11 cellular contexts compared by ENCODE assay signal in the genomic region with DNA sequence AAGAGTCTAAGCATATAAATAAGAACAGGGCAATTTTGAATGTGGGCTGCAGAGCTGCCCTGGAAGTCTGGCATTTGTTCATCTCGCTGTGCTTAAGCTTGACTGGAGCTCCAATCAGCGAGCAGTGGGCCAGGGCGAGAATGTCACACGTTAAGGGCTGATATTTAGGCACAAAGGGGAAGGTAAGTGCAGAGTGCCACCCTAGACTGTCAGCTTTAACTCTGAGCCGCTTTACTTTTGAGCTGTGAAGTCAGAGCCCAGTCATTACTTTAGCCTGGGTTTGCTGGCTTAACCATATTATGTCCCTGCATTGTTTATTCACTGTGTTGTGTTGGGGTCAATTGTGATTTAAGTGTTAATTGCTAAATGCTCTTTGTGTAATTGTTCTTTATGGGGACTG.
"Had no signal": no experiment of that assay in that cellular context is flagged by ENCODE, and none has a peak within 500 bp of the region (broad histone marks: within the 10 kb centered on the region; RNA-seq: fewer than 3 reads in every experiment).

No MANE protein-coding gene starts in this region.

- H3K36me3 ChIP-seq: brain microvascular endothelial cell, heart left ventricle, left lung, pancreas had no signal

- H3K27me3 ChIP-seq: brain microvascular endothelial cell, heart left ventricle, left lung, pancreas had no signal

- H3K4me3 Mint-ChIP-seq: activated naive CD4-positive, alpha-beta T cell treated with anti-CD3 and anti-CD28 coated beads, Interleukin-2, amount 50 U/mL, for 24 hours; natural killer cell; stimulated activated naive CD8-positive, alpha-beta T cell treated with anti-CD3 and anti-CD28 coated beads, Interleukin-15, Interleukin-2, amounts not matched to agents 100 ng/mL and 50 ng/mL, for 24 hours had no signal

- H3K9me3 ChIP-seq: pancreas had no signal

- H3K4me1 ChIP-seq: pancreas had no signal

- H3K4me3 ChIP-seq: heart left ventricle, left lung, pancreas had no signal

- DNase-seq: brain microvascular endothelial cell; cerebellar nuclear complex; foreskin melanocyte; heart left ventricle; left lung; natural killer cell; pancreas; stimulated activated CD4-positive, alpha-beta T cell treated with anti-CD3 and anti-CD28 coated beads, Interleukin-4, amount 100 ng/mL, for 1 hour had no signal

- H3K27ac Mint-ChIP-seq: activated naive CD4-positive, alpha-beta T cell treated with anti-CD3 and anti-CD28 coated beads, Interleukin-2, amount 50 U/mL, for 24 hours; natural killer cell; stimulated activated naive CD8-positive, alpha-beta T cell treated with anti-CD3 and anti-CD28 coated beads, Interleukin-15, Interleukin-2, amounts not matched to agents 100 ng/mL and 50 ng/mL, for 24 hours had no signal

- H3K36me3 Mint-ChIP-seq: natural killer cell had no signal

- ATAC-seq: activated CD4-positive, CD25-positive, alpha-beta regulatory T cell treated with anti-CD3 and anti-CD28 coated beads, Interleukin-2, amount 50 U/mL, for 24 hours; heart left ventricle; left lung; natural killer cell; pancreas had no signal

- H3K9me3 Mint-ChIP-seq: activated naive CD4-positive, alpha-beta T cell treated with anti-CD3 and anti-CD28 coated beads, Interleukin-2, amount 50 U/mL, for 24 hours; natural killer cell; stimulated activated naive CD8-positive, alpha-beta T cell treated with anti-CD3 and anti-CD28 coated beads, Interleukin-15, Interleukin-2, amounts not matched to agents 100 ng/mL and 50 ng/mL, for 24 hours had no signal

- H3K27me3 Mint-ChIP-seq: activated naive CD4-positive, alpha-beta T cell treated with anti-CD3 and anti-CD28 coated beads, Interleukin-2, amount 50 U/mL, for 24 hours; stimulated activated naive CD8-positive, alpha-beta T cell treated with anti-CD3 and anti-CD28 coated beads, Interleukin-15, Interleukin-2, amounts not matched to agents 100 ng/mL and 50 ng/mL, for 24 hours had no signal
